In genomic region chr9:37995348-37995737, GRCh38 we compare ENCODE assay signal across 10 cellular contexts.
DNase-seq lines count a peak whose midpoint lies in the region; ATAC-seq and TF ChIP-seq lines count a peak whose summit lies in the region.
"Had no signal": no experiment of that assay in that cellular context is flagged by ENCODE, and none has a peak within 500 bp of the region (broad histone marks: within the 10 kb centered on the region; RNA-seq: fewer than 3 reads in every experiment).

No MANE protein-coding gene starts in this region.

- peaks cover 16% of the 10 kb centered on the region for H3K4me1 Mint-ChIP-seq in GM23338
- H3K4me1 Mint-ChIP-seq in stimulated activated memory B cell treated with anti-CD40 and anti-IgM and Interleukin-4, amounts not matched to agents 10 μg/mL and 1 μg/mL and 100 μg/mL, for 72 hours = peaks cover 43% of the 10 kb centered on the region
- H3K4me1 Mint-ChIP-seq in stimulated activated naive CD8-positive, alpha-beta T cell treated with anti-CD3 and anti-CD28 coated beads, Interleukin-15, amount 100 ng/mL, for 72 hours = peaks cover 24% of the 10 kb centered on the region

- no peak overlapping the region for H2AFZ ChIP-seq in GM23338

- no peak for DNase-seq in GM23338 (ENCODE audit: low spot score)
- DNase-seq in adipocyte (ENCODE audit: low read depth) = no peak
- no peak for DNase-seq in right cardiac atrium
- DNase-seq in superior temporal gyrus (ENCODE audit: extremely low spot score) = no peak
- DNase-seq in hepatic stellate cell (ENCODE audit: low spot score) = no peak
- no peak for DNase-seq in SIG-M5 treated with dmso at 0.1 percent for 504 hours (lab: John Stamatoyannopoulos, UW; ENCODE audit: unreplicated experiment)
- no peak for DNase-seq in stimulated activated naive CD8-positive, alpha-beta T cell treated with anti-CD3 and anti-CD28 coated beads, Interleukin-15, amount 100 ng/mL, for 72 hours
- DNase-seq: NCI-H187 treated with DMSO at 0.1 percent for 48 hours had no signal

- no peaks in the 10 kb centered on the region; the same call in 2 of the 3 replicates for H3K36me3 Mint-ChIP-seq in GM23338 (ENCODE audit: low read depth)
- H3K36me3 Mint-ChIP-seq in stimulated activated memory B cell treated with anti-CD40 and anti-IgM and Interleukin-4, amounts not matched to agents 10 μg/mL and 1 μg/mL and 100 μg/mL, for 72 hours = no peaks in the 10 kb centered on the region
- H3K36me3 Mint-ChIP-seq: activated naive CD4-positive, alpha-beta T cell treated with anti-CD3 and anti-CD28 coated beads, Interleukin-2, amount 50 U/mL, for 72 hours had no signal

- ATAC-seq in GM23338 (peak; percentile 11; the same call in 2 of the 3 replicates), right cardiac atrium (peak; percentile 4 to 12)
- ATAC-seq in stimulated activated memory B cell treated with anti-CD40 and anti-IgM and Interleukin-4, amounts not matched to agents 10 μg/mL and 1 μg/mL and 100 μg/mL, for 72 hours = no peak
- ATAC-seq in stimulated activated naive CD8-positive, alpha-beta T cell treated with anti-CD3 and anti-CD28 coated beads, Interleukin-15, amount 100 ng/mL, for 72 hours = no peak

- H3K27me3 Mint-ChIP-seq in GM23338 (ENCODE audit: insufficient read depth, low read depth, poor library complexity) = peaks cover 3% of the 10 kb centered on the region
- peaks cover 7% of the 10 kb centered on the region for H3K27me3 Mint-ChIP-seq in stimulated activated memory B cell treated with anti-CD40 and anti-IgM and Interleukin-4, amounts not matched to agents 10 μg/mL and 1 μg/mL and 100 μg/mL, for 72 hours
- peaks cover 7% of the 10 kb centered on the region for H3K27me3 Mint-ChIP-seq in stimulated activated naive CD8-positive, alpha-beta T cell treated with anti-CD3 and anti-CD28 coated beads, Interleukin-15, amount 100 ng/mL, for 72 hours

- H3K9ac ChIP-seq in adipocyte (ENCODE audit: low read length) = peak overlapping the region; percentile 19

- no peaks in the 10 kb centered on the region for H3F3A ChIP-seq in GM23338 (replicated peaks; ENCODE audit: low read depth)

- no peaks in the 10 kb centered on the region for H3K79me2 ChIP-seq in GM23338 (replicated peaks; ENCODE audit: insufficient read depth)

- H3K27me3 ChIP-seq in GM23338 (ENCODE audit: insufficient read depth) = no peaks in the 10 kb centered on the region
- no peaks in the 10 kb centered on the region for H3K27me3 ChIP-seq in adipocyte (replicated peaks; ENCODE audit: control insufficient read depth, insufficient read depth, low read length)
- no peaks in the 10 kb centered on the region for H3K27me3 ChIP-seq in right cardiac atrium (ENCODE audit: control insufficient read depth, insufficient read depth)

- no peaks in the 10 kb centered on the region for H3K9me3 ChIP-seq in adipocyte (ENCODE audit: control insufficient read depth, low read length)
- no peaks in the 10 kb centered on the region for H3K9me3 ChIP-seq in right cardiac atrium (ENCODE audit: control insufficient read depth, low read length)

- H3K9me3 Mint-ChIP-seq in GM23338 = no peaks in the 10 kb centered on the region
- no peaks in the 10 kb centered on the region for H3K9me3 Mint-ChIP-seq in stimulated activated memory B cell treated with anti-CD40 and anti-IgM and Interleukin-4, amounts not matched to agents 10 μg/mL and 1 μg/mL and 100 μg/mL, for 72 hours
- no peaks in the 10 kb centered on the region for H3K9me3 Mint-ChIP-seq in stimulated activated naive CD8-positive, alpha-beta T cell treated with anti-CD3 and anti-CD28 coated beads, Interleukin-15, amount 100 ng/mL, for 72 hours
- H3K9me3 Mint-ChIP-seq: activated naive CD4-positive, alpha-beta T cell treated with anti-CD3 and anti-CD28 coated beads, Interleukin-2, amount 50 U/mL, for 72 hours had no signal

- no peaks in the 10 kb centered on the region for H3K9me2 ChIP-seq in GM23338 (ENCODE audit: insufficient read depth)

- no peaks in the 10 kb centered on the region for H3K36me3 ChIP-seq in GM23338 (ENCODE audit: insufficient read depth)
- H3K36me3 ChIP-seq in adipocyte (ENCODE audit: control insufficient read depth, insufficient read depth, low read length, severe bottlenecking) = no peaks in the 10 kb centered on the region

- no peak overlapping the region for H3K4me3 Mint-ChIP-seq in GM23338
- H3K4me3 Mint-ChIP-seq in stimulated activated memory B cell treated with anti-CD40 and anti-IgM and Interleukin-4, amounts not matched to agents 10 μg/mL and 1 μg/mL and 100 μg/mL, for 72 hours = no peak overlapping the region
- peak overlapping the region in 1 of 2 donors; percentile 19 for H3K4me3 Mint-ChIP-seq in stimulated activated naive CD8-positive, alpha-beta T cell treated with anti-CD3 and anti-CD28 coated beads, Interleukin-15, amount 100 ng/mL, for 72 hours

- H4K20me1 ChIP-seq in GM23338 (replicated peaks; ENCODE audit: insufficient read depth) = 0 out of 2 replicates have a peak, but pooled peaks cover 4% of the 10 kb centered on the region

- no peak overlapping the region for H3K4me3 ChIP-seq in GM23338
- H3K4me3 ChIP-seq in adipocyte (ENCODE audit: low read length) = peak overlapping the region; percentile 74
- no peak overlapping the region for H3K4me3 ChIP-seq in right cardiac atrium (ENCODE audit: low read length)

- H3K4me1 ChIP-seq in GM23338 (ENCODE audit: insufficient read depth) = no peaks in the 10 kb centered on the region
- H3K4me1 ChIP-seq in adipocyte (ENCODE audit: control insufficient read depth, insufficient read depth, low read length) = peaks cover 30% of the 10 kb centered on the region
- H3K4me1 ChIP-seq in right cardiac atrium (ENCODE audit: control insufficient read depth, insufficient read depth, low read length) = peaks cover 21% of the 10 kb centered on the region

- H3K27ac ChIP-seq in GM23338 (ENCODE audit: low read depth) = no peak overlapping the region
- H3K27ac ChIP-seq in right cardiac atrium (ENCODE audit: low read length) = peak overlapping the region; percentile 87

- 48% methylated on average over 6 of the region's 6 CpGs for WGBS in right cardiac atrium

- H3K4me2 ChIP-seq in GM23338 = no peak overlapping the region

- H3K27ac Mint-ChIP-seq in GM23338 = no peak overlapping the region; the same call in 1 of the 2 replicates
- peak overlapping the region; percentile 79 for H3K27ac Mint-ChIP-seq in stimulated activated memory B cell treated with anti-CD40 and anti-IgM and Interleukin-4, amounts not matched to agents 10 μg/mL and 1 μg/mL and 100 μg/mL, for 72 hours
- H3K27ac Mint-ChIP-seq in stimulated activated naive CD8-positive, alpha-beta T cell treated with anti-CD3 and anti-CD28 coated beads, Interleukin-15, amount 100 ng/mL, for 72 hours = peak overlapping the region in 1 of 2 donors; percentile 81

- TF ChIP-seq CTCF in GM23338 (conservative IDR thresholded peaks at IDR 0.05; ENCODE audit: low read depth in 2 of 2) = no peak

- intact Hi-C loops in right cardiac atrium (cut with DNase I) = loop anchor here in 3 of 4 donors (5.0 to 10.0 kb wide), 4 partner anchors 61 to 159 kb away; partner anchors contain the start of gene SHB (in 1 of the 3)

TF ChIP-seq in GM23338, 12 proteins besides CTCF, POLR2A, EP300 and RAD21 (continues in another document):
- no peak for TF ChIP-seq ZNF331 (CRISPR knock-in tag; IDR thresholded peaks at IDR 0.05; ENCODE audit: low read depth)
- no peak for TF ChIP-seq STAT1 (IDR thresholded peaks at IDR 0.05; ENCODE audit: unreplicated experiment)
- TF ChIP-seq REST (IDR thresholded peaks at IDR 0.05; ENCODE audit: unreplicated experiment) = no peak
- no peak for TF ChIP-seq EZH2 (IDR thresholded peaks at IDR 0.05; ENCODE audit: low read depth, unreplicated experiment)
- no peak for TF ChIP-seq NANOG (IDR thresholded peaks at IDR 0.05; ENCODE audit: borderline replicate concordance)
- no peak for TF ChIP-seq JUNB (IDR thresholded peaks at IDR 0.05; ENCODE audit: unreplicated experiment)
- no peak for TF ChIP-seq CREB1 (CRISPR knock-in tag; IDR thresholded peaks at IDR 0.05; ENCODE audit: low read depth)
- TF ChIP-seq EZH2phosphoT487 (IDR thresholded peaks at IDR 0.05; ENCODE audit: unreplicated experiment) = no peak
- no peak for TF ChIP-seq POLR2AphosphoS5 (IDR thresholded peaks at IDR 0.05; ENCODE audit: low read depth)
- TF ChIP-seq, protein P1, sequence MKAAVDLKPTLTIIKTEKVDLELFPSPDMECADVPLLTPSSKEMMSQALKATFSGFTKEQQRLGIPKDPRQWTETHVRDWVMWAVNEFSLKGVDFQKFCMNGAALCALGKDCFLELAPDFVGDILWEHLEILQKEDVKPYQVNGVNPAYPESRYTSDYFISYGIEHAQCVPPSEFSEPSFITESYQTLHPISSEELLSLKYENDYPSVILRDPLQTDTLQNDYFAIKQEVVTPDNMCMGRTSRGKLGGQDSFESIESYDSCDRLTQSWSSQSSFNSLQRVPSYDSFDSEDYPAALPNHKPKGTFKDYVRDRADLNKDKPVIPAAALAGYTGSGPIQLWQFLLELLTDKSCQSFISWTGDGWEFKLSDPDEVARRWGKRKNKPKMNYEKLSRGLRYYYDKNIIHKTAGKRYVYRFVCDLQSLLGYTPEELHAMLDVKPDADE (IDR thresholded peaks at IDR 0.05) = no peak

Comparison
In these comparisons a context has a peak if more than half of its experiments do, and no peak if none do; other contexts are left out.
1. ATAC-seq: peak in GM23338 (single experiment) and right cardiac atrium (2 of 2); none in stimulated activated memory B cell treated with anti-CD40 and anti-IgM and Interleukin-4, amounts not matched to agents 10 μg/mL and 1 μg/mL and 100 μg/mL, for 72 hours (single experiment) and stimulated activated naive CD8-positive, alpha-beta T cell treated with anti-CD3 and anti-CD28 coated beads, Interleukin-15, amount 100 ng/mL, for 72 hours (single experiment).